13 cellular contexts compared by ENCODE assay signal in the genomic region with DNA sequence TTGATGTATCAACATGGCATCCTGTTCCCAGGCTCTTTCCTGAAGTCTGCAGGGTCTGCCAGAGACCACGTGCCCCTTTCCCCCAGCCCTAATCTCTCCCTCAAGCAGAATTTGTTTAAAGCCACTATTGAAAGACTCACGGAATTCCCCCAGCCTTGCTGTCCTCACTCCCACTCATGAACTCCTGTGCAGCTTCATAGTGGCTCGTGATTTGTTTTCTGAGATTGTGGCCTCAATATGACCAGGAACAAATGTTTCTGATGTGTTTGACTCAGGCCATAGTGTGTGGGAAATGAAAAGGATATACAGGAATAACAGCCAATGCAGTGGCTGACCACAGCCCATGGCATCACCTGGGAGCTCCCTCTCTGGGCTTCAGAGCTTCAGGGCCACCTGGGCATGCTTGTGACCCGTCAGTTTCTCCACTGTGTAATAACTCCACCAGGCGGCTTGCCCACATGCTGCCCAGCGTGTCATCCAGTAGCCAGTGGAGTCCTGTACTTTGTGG.
A peak's percentile ranks its signal among the peaks of the same experiment; 100 is the strongest.
DNase-seq lines count a peak whose midpoint lies in the region; ATAC-seq lines count a peak whose summit lies in the region.
"Had no signal": no experiment of that assay in that cellular context is flagged by ENCODE, and none has a peak within 500 bp of the region (broad histone marks: within the 10 kb centered on the region; RNA-seq: fewer than 3 reads in every experiment).

No MANE protein-coding gene starts in this region.

- H3K27ac Mint-ChIP-seq in memory B cell, result peak overlapping the region; percentile 77
- H3K27ac Mint-ChIP-seq: activated T-cell treated with anti-CD3 and anti-CD28 coated beads, Interleukin-2, amount 50 U/mL, for 24 hours had no signal

- H3K4me3 Mint-ChIP-seq in memory B cell, result no peak overlapping the region
- H3K4me3 Mint-ChIP-seq: activated T-cell treated with anti-CD3 and anti-CD28 coated beads, Interleukin-2, amount 50 U/mL, for 24 hours; central memory CD8-positive, alpha-beta T cell had no signal

- DNase-seq in memory B cell (ENCODE audit: low spot score in 2 of 2) (no peak), dedifferentiated amniotic fluid mesenchymal stem cell (ENCODE audit: extremely low spot score) (no peak), NCI-H2029 treated with DMSO at 0.1 percent for 48 hours (lab: John Stamatoyannopoulos, UW) (no peak), HCEC 1CT (no peak)
- DNase-seq: activated T-cell treated with anti-CD3 and anti-CD28 coated beads, Interleukin-2, amount 50 U/mL, for 24 hours; NCI-H2029; ovary; stimulated activated CD4-positive, alpha-beta T cell treated with anti-CD3 and anti-CD28 coated beads, Interleukin-4, amount 100 ng/mL, for 24 hours had no signal

- peaks cover 4% of the 10 kb centered on the region for H3K27me3 Mint-ChIP-seq in memory B cell
- H3K27me3 Mint-ChIP-seq: activated T-cell treated with anti-CD3 and anti-CD28 coated beads, Interleukin-2, amount 50 U/mL, for 24 hours; central memory CD8-positive, alpha-beta T cell had no signal

- peaks cover 11% of the 10 kb centered on the region for H3K4me1 Mint-ChIP-seq in memory B cell

- ATAC-seq in GM18502 (IDR thresholded peaks at IDR 0.05; ENCODE audit: poor library complexity, unreplicated experiment), result peak; percentile 57
- peak; percentile 50 for ATAC-seq in GM21423 (IDR thresholded peaks at IDR 0.05; ENCODE audit: unreplicated experiment)
- peak; percentile 40 for ATAC-seq in HG03442 (IDR thresholded peaks at IDR 0.05; ENCODE audit: unreplicated experiment)
- ATAC-seq in memory B cell (ENCODE audit: low read depth), result peak; percentile 38
- ATAC-seq: HCT116 had no signal

- no peaks in the 10 kb centered on the region for H3K36me3 Mint-ChIP-seq in memory B cell

- no peaks in the 10 kb centered on the region for H3K9me3 Mint-ChIP-seq in memory B cell
- H3K9me3 Mint-ChIP-seq: activated T-cell treated with anti-CD3 and anti-CD28 coated beads, Interleukin-2, amount 50 U/mL, for 24 hours; central memory CD8-positive, alpha-beta T cell had no signal
